Comparison of ENCODE assay signal across 2 cellular contexts in the genomic region with DNA sequence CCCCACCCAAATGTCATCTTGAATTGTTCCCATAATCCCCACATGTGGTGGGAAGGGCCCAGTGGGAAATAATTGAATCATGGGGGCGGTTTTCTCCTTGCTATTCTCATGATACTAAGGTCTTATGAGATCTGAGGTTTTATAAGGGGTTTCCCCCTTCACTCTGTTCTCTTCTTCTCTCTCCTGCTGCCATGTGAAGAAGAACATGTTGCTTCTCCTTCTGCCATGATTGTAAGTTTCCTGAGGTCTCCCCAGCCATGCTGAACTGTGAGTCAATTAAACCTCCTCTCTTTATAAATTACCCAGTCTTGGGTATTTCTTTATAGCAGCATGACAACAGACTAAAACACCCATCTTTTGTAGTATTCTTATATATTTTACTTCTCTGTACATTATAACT.
A peak's percentile ranks its signal among the peaks of the same experiment; 100 is the strongest.
TF ChIP-seq lines count a peak whose summit lies in the region.

No MANE protein-coding gene starts in this region.

TF ChIP-seq in HEK293, 187 proteins besides CTCF, POLR2A, EP300 and RAD21:
- TF ChIP-seq ZNF626 (tag by site-specific recombination; IDR thresholded peaks at IDR 0.05): no peak
- peak; percentile 20 for TF ChIP-seq SETDB1 (IDR thresholded peaks at IDR 0.05; ENCODE audit: insufficient read length, low read length)

TF ChIP-seq in K562, 482 proteins besides CTCF, POLR2A, EP300 and RAD21:
- TF ChIP-seq TRIM24 (IDR thresholded peaks at IDR 0.05) (peak; percentile 26 to 27; a peak in 1 of 4 replicates), TRIM28 (IDR thresholded peaks at IDR 0.05) (0 out of 2 replicates have a peak, but pooled peaks have one; percentile 50), TEAD1 (CRISPR knock-in tag; IDR thresholded peaks at IDR 0.05) (no peak), CBX3 (IDR thresholded peaks at IDR 0.05; ENCODE audit: borderline replicate concordance in 1 of 2, low read length in 2 of 2) (peak in 1 of 2 experiments; percentile 66; a peak in 1 of 3 replicates)
